Comparison of ENCODE assay signal across 15 cellular contexts in genomic region chr3:84738101-84738500, GRCh38.
"Had no signal": no experiment of that assay in that cellular context is flagged by ENCODE, and none has a peak within 500 bp of the region (broad histone marks: within the 10 kb centered on the region; RNA-seq: fewer than 3 reads in every experiment).

No MANE protein-coding gene starts in this region.

- H3K27me3 ChIP-seq: heart left ventricle, ovary, right lobe of liver, thyroid gland had no signal

- H3K4me1 ChIP-seq: heart left ventricle, right lobe of liver, thyroid gland had no signal

- H3K27ac ChIP-seq: heart left ventricle, ovary, right lobe of liver, thyroid gland had no signal

- H3K4me3 ChIP-seq: heart left ventricle, ovary, right lobe of liver, thyroid gland had no signal

- ATAC-seq: heart left ventricle; right lobe of liver; stimulated activated effector memory CD8-positive, alpha-beta T cell treated with anti-CD3 and anti-CD28 coated beads, Interleukin-12 subunit alpha, Interleukin-12 subunit beta, amount 100 ng/mL, for 72 hours; WTC11 had no signal

- H3K36me3 ChIP-seq: heart left ventricle, ovary, right lobe of liver, thyroid gland had no signal

- H3K9me3 Mint-ChIP-seq: activated CD4-positive, alpha-beta memory T cell treated with anti-CD3 and anti-CD28 coated beads, Interleukin-2, amount 10 ng/mL, durations not matched to agents 7 days and 5 days; neural crest cell had no signal

- DNase-seq: activated CD4-positive, alpha-beta memory T cell treated with anti-CD3 and anti-CD28 coated beads, Interleukin-2, amount 10 ng/mL, durations not matched to agents 7 days and 5 days; activated CD4-positive, alpha-beta T cell treated with anti-CD3 and anti-CD28 coated beads for 4 hours; activated effector memory CD4-positive, alpha-beta T cell treated with Interleukin-2 at 50 U/mL for 16 hours; activated naive CD4-positive, alpha-beta T cell treated with anti-CD3 and anti-CD28 coated beads, Interleukin-2, amount 50 U/mL, for 16 hours; activated T-cell treated with anti-CD3 and anti-CD28 coated beads, Interleukin-2, amount 50 U/mL, for 24 hours; heart left ventricle; islet precursor cell; ovary; right lobe of liver; stimulated activated CD4-positive, alpha-beta T cell treated with anti-CD3 and anti-CD28 coated beads, Interleukin-12 subunit alpha, Interleukin-12 subunit beta, amount 100 ng/mL, for 4 hours; stimulated activated CD4-positive, alpha-beta T cell treated with anti-CD3 and anti-CD28 coated beads, Interleukin-2, amount 100 ng/mL, for 24 hours; thyroid gland had no signal

- H3K4me1 Mint-ChIP-seq: activated CD4-positive, alpha-beta memory T cell treated with anti-CD3 and anti-CD28 coated beads, Interleukin-2, amount 10 ng/mL, durations not matched to agents 7 days and 5 days; neural crest cell; stimulated activated effector memory CD8-positive, alpha-beta T cell treated with anti-CD3 and anti-CD28 coated beads, Interleukin-12 subunit alpha, Interleukin-12 subunit beta, amount 100 ng/mL, for 72 hours; WTC11 had no signal

- H3K27me3 Mint-ChIP-seq: activated CD4-positive, alpha-beta memory T cell treated with anti-CD3 and anti-CD28 coated beads, Interleukin-2, amount 10 ng/mL, durations not matched to agents 7 days and 5 days; activated T-cell treated with anti-CD3 and anti-CD28 coated beads, Interleukin-2, amount 50 U/mL, for 24 hours had no signal

- H3K9me3 ChIP-seq: ovary, right lobe of liver, thyroid gland had no signal

- H3K4me3 Mint-ChIP-seq: activated CD4-positive, alpha-beta memory T cell treated with anti-CD3 and anti-CD28 coated beads, Interleukin-2, amount 10 ng/mL, durations not matched to agents 7 days and 5 days; activated T-cell treated with anti-CD3 and anti-CD28 coated beads, Interleukin-2, amount 50 U/mL, for 24 hours; neural crest cell; stimulated activated effector memory CD8-positive, alpha-beta T cell treated with anti-CD3 and anti-CD28 coated beads, Interleukin-12 subunit alpha, Interleukin-12 subunit beta, amount 100 ng/mL, for 72 hours; WTC11 had no signal

- H3K27ac Mint-ChIP-seq: activated CD4-positive, alpha-beta memory T cell treated with anti-CD3 and anti-CD28 coated beads, Interleukin-2, amount 10 ng/mL, durations not matched to agents 7 days and 5 days; activated T-cell treated with anti-CD3 and anti-CD28 coated beads, Interleukin-2, amount 50 U/mL, for 24 hours; stimulated activated effector memory CD8-positive, alpha-beta T cell treated with anti-CD3 and anti-CD28 coated beads, Interleukin-12 subunit alpha, Interleukin-12 subunit beta, amount 100 ng/mL, for 72 hours; WTC11 had no signal

- H3K36me3 Mint-ChIP-seq: stimulated activated effector memory CD8-positive, alpha-beta T cell treated with anti-CD3 and anti-CD28 coated beads, Interleukin-12 subunit alpha, Interleukin-12 subunit beta, amount 100 ng/mL, for 72 hours had no signal
